ENCODE assay signal across 12 cellular contexts in genomic region chr5:34563951-34564705, GRCh38.
DNase-seq lines count a peak whose midpoint lies in the region; ATAC-seq and TF ChIP-seq lines count a peak whose summit lies in the region.
"Had no signal": no experiment of that assay in that cellular context is flagged by ENCODE, and none has a peak within 500 bp of the region (broad histone marks: within the 10 kb centered on the region; RNA-seq: fewer than 3 reads in every experiment).

No MANE protein-coding gene starts in this region.

- DNase-seq in RPMI7951 (ENCODE audit: low read depth) (peak; percentile 27), fibroblast of lung (ENCODE audit: low read depth in 2 of 2) (peak; percentile 75 to 91), neuronal stem cell (ENCODE audit: low spot score) (no peak)
- no peak for DNase-seq in CD4-positive, alpha-beta T cell
- DNase-seq: activated CD8-positive, alpha-beta memory T cell treated with anti-CD3 and anti-CD28 coated beads, Interleukin-2, amount 10 ng/mL, durations not matched to agents 7 days and 5 days; foreskin melanocyte; midbrain; NCI-H1417 had no signal

- TF ChIP-seq CTCF in fibroblast of lung (conservative IDR thresholded peaks at IDR 0.05 in 1 of 2, IDR thresholded peaks at IDR 0.05 in 1 of 2; ENCODE audit: low read depth in 1 of 2, low read length in 2 of 2), result no peak
- TF ChIP-seq CTCF in CD4-positive, alpha-beta T cell (IDR thresholded peaks at IDR 0.05), result no peak

- H3K79me1 ChIP-seq in neuronal stem cell (ENCODE audit: low read depth, low read length), result no peaks in the 10 kb centered on the region

- H2BK5ac ChIP-seq in neuronal stem cell (ENCODE audit: low read length), result no peak overlapping the region

- intact Hi-C loops in CD4-positive, alpha-beta T cell (cut with DNase I, micrococcal nuclease), result no loop called here

- no peak overlapping the region for H3K14ac ChIP-seq in neuronal stem cell (ENCODE audit: low read length)

- no peaks in the 10 kb centered on the region for H3K36me3 Mint-ChIP-seq in CD4-positive, alpha-beta T cell (ENCODE audit: low read depth)
- H3K36me3 Mint-ChIP-seq: activated CD8-positive, alpha-beta memory T cell treated with anti-CD3 and anti-CD28 coated beads, Interleukin-2, amount 10 ng/mL, durations not matched to agents 7 days and 5 days had no signal

- no peaks in the 10 kb centered on the region for H3K9me3 Mint-ChIP-seq in CD4-positive, alpha-beta T cell

- H3K9ac ChIP-seq in fibroblast of lung (ENCODE audit: insufficient read depth, low read length) (no peak overlapping the region), neuronal stem cell (ENCODE audit: low read depth, low read length, poor library complexity) (no peak overlapping the region)

- H4K91ac ChIP-seq in neuronal stem cell (ENCODE audit: low read depth, low read length, poor library complexity), result no peak overlapping the region

- no peaks in the 10 kb centered on the region for H3K27me3 ChIP-seq in ACC112 (ENCODE audit: insufficient read depth, low read length)
- H3K27me3 ChIP-seq in fibroblast of lung (ENCODE audit: control insufficient read depth, insufficient read depth, low read length), result no peaks in the 10 kb centered on the region
- H3K27me3 ChIP-seq in neuronal stem cell (ENCODE audit: control insufficient read depth in 3 of 3, insufficient read depth in 3 of 3, low read depth in 1 of 3, low read length in 3 of 3), result peaks cover 0 to 16% (median 0%) of the 10 kb centered on the region in 3 experiments
- H3K27me3 ChIP-seq in CD4-positive, alpha-beta T cell (ENCODE audit: control insufficient read depth, insufficient read depth, low read length), result no peaks in the 10 kb centered on the region

- H3K4me3 Mint-ChIP-seq in CD4-positive, alpha-beta T cell, result no peak overlapping the region
- H3K4me3 Mint-ChIP-seq: activated CD8-positive, alpha-beta memory T cell treated with anti-CD3 and anti-CD28 coated beads, Interleukin-2, amount 10 ng/mL, durations not matched to agents 7 days and 5 days had no signal

- H2BK120ac ChIP-seq in neuronal stem cell (ENCODE audit: low read depth, low read length), result no peak overlapping the region

- no peak overlapping the region for H3K4ac ChIP-seq in neuronal stem cell (ENCODE audit: low read length)

- no peaks in the 10 kb centered on the region for H4K20me1 ChIP-seq in fibroblast of lung (ENCODE audit: control insufficient read depth, extremely low read depth, insufficient read depth, low read length)

- H3K27ac ChIP-seq in ACC112 (ENCODE audit: low read depth, low read length) (peak overlapping the region; percentile 65), fibroblast of lung (ENCODE audit: insufficient read depth, low read length) (no peak overlapping the region), neuronal stem cell (replicated peaks; ENCODE audit: low read length) (no peak overlapping the region)
- H3K27ac ChIP-seq in CD4-positive, alpha-beta T cell (ENCODE audit: low read depth, low read length), result no peak overlapping the region

- H2BK12ac ChIP-seq in neuronal stem cell (ENCODE audit: low read length), result no peak overlapping the region

- no peak overlapping the region for H2BK15ac ChIP-seq in neuronal stem cell (ENCODE audit: low read length)

- no peaks in the 10 kb centered on the region for H3K79me2 ChIP-seq in ACC112 (ENCODE audit: control insufficient read depth, insufficient read depth, low read length, unreplicated experiment)
- H3K79me2 ChIP-seq in fibroblast of lung (ENCODE audit: control insufficient read depth, insufficient read depth, low read length), result no peaks in the 10 kb centered on the region

- no peaks in the 10 kb centered on the region for H3K4me1 Mint-ChIP-seq in CD4-positive, alpha-beta T cell (ENCODE audit: low read depth)
- H3K4me1 Mint-ChIP-seq: activated CD8-positive, alpha-beta memory T cell treated with anti-CD3 and anti-CD28 coated beads, Interleukin-2, amount 10 ng/mL, durations not matched to agents 7 days and 5 days had no signal

- no CpG with 5 or more reads among the region's 21 CpGs for WGBS in neuronal stem cell (ENCODE audit: extremely low coverage in 2 of 2, insufficient read length in 2 of 2, insufficient replicate concordance in 1 of 2), 2 donors

- H3K4me3 ChIP-seq in ACC112 (ENCODE audit: low read depth, low read length) (peak overlapping the region; percentile 37), fibroblast of lung (replicated peaks in 1 of 4; ENCODE audit: control extremely low read depth in 1 of 4, insufficient read depth in 1 of 4, low read depth in 3 of 4, low read length in 4 of 4) (peak overlapping the region in 1 of 4 experiments; percentile 6), neuronal stem cell (ENCODE audit: low read length in 2 of 2) (no peak overlapping the region)

- H3K4me2 ChIP-seq in fibroblast of lung (ENCODE audit: extremely low read depth, insufficient read depth, low read length) (peak overlapping the region; percentile 25), neuronal stem cell (ENCODE audit: insufficient read depth, low read length, poor library complexity, severe bottlenecking) (no peak overlapping the region)

- no peak overlapping the region for H3K23ac ChIP-seq in neuronal stem cell (ENCODE audit: low read depth, low read length, poor library complexity)

- no peak overlapping the region for H3K27ac Mint-ChIP-seq in CD4-positive, alpha-beta T cell
- H3K27ac Mint-ChIP-seq: activated CD8-positive, alpha-beta memory T cell treated with anti-CD3 and anti-CD28 coated beads, Interleukin-2, amount 10 ng/mL, durations not matched to agents 7 days and 5 days had no signal

- no peak for ATAC-seq in GM21723 (IDR thresholded peaks at IDR 0.05; ENCODE audit: unreplicated experiment)
- no peak for ATAC-seq in GM18909 (IDR thresholded peaks at IDR 0.05; ENCODE audit: poor library complexity, unreplicated experiment)
- no peak for ATAC-seq in GM19023 (IDR thresholded peaks at IDR 0.05; ENCODE audit: unreplicated experiment)
- ATAC-seq in CD4-positive, alpha-beta T cell (ENCODE audit: poor library complexity), result no peak
- ATAC-seq: activated CD8-positive, alpha-beta memory T cell treated with anti-CD3 and anti-CD28 coated beads, Interleukin-2, amount 10 ng/mL, durations not matched to agents 7 days and 5 days had no signal

- CTCF ChIA-PET in CD4-positive, alpha-beta T cell (lab: Charles Lee), result no interaction called here

- POLR2A ChIA-PET in CD4-positive, alpha-beta T cell (lab: Charles Lee), result no interaction called here

- H3K9me3 ChIP-seq in fibroblast of lung (ENCODE audit: control insufficient read depth, insufficient read depth, low read depth, low read length) (no peaks in the 10 kb centered on the region), neuronal stem cell (replicated peaks in 1 of 2; ENCODE audit: control insufficient read depth in 2 of 2, insufficient read depth in 1 of 2, low read depth in 1 of 2, low read length in 2 of 2) (no peaks in the 10 kb centered on the region)
- H3K9me3 ChIP-seq in CD4-positive, alpha-beta T cell (ENCODE audit: control insufficient read depth, low read length), result no peaks in the 10 kb centered on the region

- H3K4me1 ChIP-seq in ACC112 (ENCODE audit: control insufficient read depth, insufficient read depth, low read length, unreplicated experiment) (peaks cover 22% of the 10 kb centered on the region), fibroblast of lung (ENCODE audit: control insufficient read depth, extremely low read depth, insufficient read depth, low read length) (peaks cover 4% of the 10 kb centered on the region), neuronal stem cell (ENCODE audit: control insufficient read depth in 2 of 2, insufficient read depth in 1 of 2, low read depth in 1 of 2, low read length in 2 of 2) (peaks cover 0 to 6% of the 10 kb centered on the region in 2 donors)

- H4K8ac ChIP-seq in neuronal stem cell (ENCODE audit: low read depth, low read length), result no peak overlapping the region

- H2AK5ac ChIP-seq in neuronal stem cell (ENCODE audit: low read depth, low read length), result no peak overlapping the region

- H2AFZ ChIP-seq in ACC112 (ENCODE audit: low read length, unreplicated experiment), result peak overlapping the region; percentile 51
- no peak overlapping the region for H2AFZ ChIP-seq in fibroblast of lung (ENCODE audit: low read length)
- H2AFZ ChIP-seq in neuronal stem cell (ENCODE audit: low read length), result peak overlapping the region; percentile 72

- no peak overlapping the region for H3K18ac ChIP-seq in neuronal stem cell (ENCODE audit: low read length)

- H3K27me3 Mint-ChIP-seq in CD4-positive, alpha-beta T cell, result no peaks in the 10 kb centered on the region

- H3K36me3 ChIP-seq in ACC112 (ENCODE audit: insufficient read depth, low read length), result no peaks in the 10 kb centered on the region
- no peaks in the 10 kb centered on the region for H3K36me3 ChIP-seq in fibroblast of lung (ENCODE audit: control insufficient read depth, insufficient read depth, low read length)
- H3K36me3 ChIP-seq in neuronal stem cell (replicated peaks in 1 of 2; ENCODE audit: control insufficient read depth in 2 of 2, insufficient read depth in 2 of 2, low read length in 2 of 2), result no peaks in the 10 kb centered on the region

Comparison
In these comparisons a context has a peak if more than half of its experiments do, and no peak if none do; other contexts are left out.
1. DNase-seq: peak in RPMI7951 (single experiment) and fibroblast of lung (2 of 2); none in neuronal stem cell (single experiment) and CD4-positive, alpha-beta T cell (0 of 10).